In genomic region chr1:7207875-7208646, GRCh38 we compare ENCODE assay signal across 8 cellular contexts.
DNase-seq lines count a peak whose midpoint lies in the region; ATAC-seq, FAIRE-seq and TF ChIP-seq lines count a peak whose summit lies in the region.

No MANE protein-coding gene starts in this region.

- TF ChIP-seq POLR2A in stomach (IDR thresholded peaks at IDR 0.05) = no peak

- no peaks in the 10 kb centered on the region for H3K36me3 Mint-ChIP-seq in natural killer cell treated with Interleukin-12 subunit alpha and Interleukin-12 subunit beta and Interleukin-15 and Interleukin-18, amount 100 ng/mL, for 72 hours

- H3K27ac ChIP-seq in stomach = no peak overlapping the region

- H3K4me3 ChIP-seq in H7 (ENCODE audit: insufficient read depth, low read depth, low read length) = no peak overlapping the region
- H3K4me3 ChIP-seq in stomach = no peak overlapping the region

- H3K27me3 ChIP-seq in H7 (ENCODE audit: control insufficient read depth, insufficient read depth, low read length) (no peaks in the 10 kb centered on the region), stomach (no peaks in the 10 kb centered on the region)

- H3K27me3 Mint-ChIP-seq in natural killer cell treated with Interleukin-12 subunit alpha and Interleukin-12 subunit beta and Interleukin-15 and Interleukin-18, amount 100 ng/mL, for 72 hours = peaks cover 30 to 62% of the 10 kb centered on the region in 2 donors

- H3K9me3 Mint-ChIP-seq in natural killer cell treated with Interleukin-12 subunit alpha and Interleukin-12 subunit beta and Interleukin-15 and Interleukin-18, amount 100 ng/mL, for 72 hours = no peaks in the 10 kb centered on the region

- no peak for ATAC-seq in HG02623 (IDR thresholded peaks at IDR 0.05; ENCODE audit: unreplicated experiment)
- ATAC-seq in natural killer cell treated with Interleukin-12 subunit alpha and Interleukin-12 subunit beta and Interleukin-15 and Interleukin-18, amount 100 ng/mL, for 72 hours = no peak

- no peak for DNase-seq in D721Med (ENCODE audit: insufficient read length, low spot score)
- peak; percentile 84 for DNase-seq in H7
- peak; percentile 54 for DNase-seq in NCI-H345 treated with DMSO at 0.1 percent for 48 hours (lab: John Stamatoyannopoulos, UW; ENCODE audit: unreplicated experiment)
- DNase-seq in amniotic epithelial cell (ENCODE audit: low read depth) = peak; percentile 72
- DNase-seq in iPS-NIHi11 (ENCODE audit: low spot score) = peak; percentile 81
- peak; percentile 63 for DNase-seq in stomach
- DNase-seq in natural killer cell treated with Interleukin-12 subunit alpha and Interleukin-12 subunit beta and Interleukin-15 and Interleukin-18, amount 100 ng/mL, for 72 hours (ENCODE audit: low spot score) = no peak

- 21 to 34% (median 25%) methylated on average over 6 of the region's 6 CpGs for WGBS in stomach, 5 donors

- no peaks in the 10 kb centered on the region for H3K36me3 ChIP-seq in H7 (replicated peaks; ENCODE audit: control insufficient read depth, insufficient read depth, low read length)
- no peaks in the 10 kb centered on the region for H3K36me3 ChIP-seq in stomach

- TF ChIP-seq EP300 in stomach (IDR thresholded peaks at IDR 0.05) = no peak

- no peaks in the 10 kb centered on the region for H3K9me3 ChIP-seq in stomach

- no peak overlapping the region for H3K4me3 Mint-ChIP-seq in natural killer cell treated with Interleukin-12 subunit alpha and Interleukin-12 subunit beta and Interleukin-15 and Interleukin-18, amount 100 ng/mL, for 72 hours

- H3K4me1 Mint-ChIP-seq in natural killer cell treated with Interleukin-12 subunit alpha and Interleukin-12 subunit beta and Interleukin-15 and Interleukin-18, amount 100 ng/mL, for 72 hours (ENCODE audit: low read depth in 2 of 2) = no peaks in the 10 kb centered on the region

- intact Hi-C loops in stomach (cut with DNase I; ENCODE audit: low total_unique reads) = loop anchor here (10.0 kb wide), 1 partner anchor 163 kb away; no protein-coding TSS in a partner anchor

- peak; percentile 89 for TF ChIP-seq CTCF in D721Med (IDR thresholded peaks at IDR 0.05; ENCODE audit: insufficient read depth, missing control alignments)
- TF ChIP-seq CTCF in stomach (IDR thresholded peaks at IDR 0.05) = peak in 5 of 7 experiments; percentile 42 to 71 (median 63)

- no peak for FAIRE-seq in D721Med (lab: Jason Lieb, UNC)

- no peak overlapping the region for H3K27ac Mint-ChIP-seq in natural killer cell treated with Interleukin-12 subunit alpha and Interleukin-12 subunit beta and Interleukin-15 and Interleukin-18, amount 100 ng/mL, for 72 hours

- no peaks in the 10 kb centered on the region for H3K4me1 ChIP-seq in stomach

Comparison
In these comparisons a context has a peak if more than half of its experiments do, and no peak if none do; other contexts are left out.
1. DNase-seq: peak in H7 (single experiment), NCI-H345 treated with DMSO at 0.1 percent for 48 hours (single experiment), amniotic epithelial cell (single experiment), iPS-NIHi11 (single experiment) and stomach (single experiment); none in D721Med (single experiment) and natural killer cell treated with Interleukin-12 subunit alpha and Interleukin-12 subunit beta and Interleukin-15 and Interleukin-18, amount 100 ng/mL, for 72 hours (single experiment).